ENCODE assay signal across 8 cellular contexts in genomic region chr11:8964324-8965320, GRCh38. TPM values are rescaled to one million over a fixed set of nuclear protein-coding genes. Genes with fewer than 3 reads are reported as not detected.
DNase-seq lines count a peak whose midpoint lies in the region; ATAC-seq and TF ChIP-seq lines count a peak whose summit lies in the region.

Gene TMEM9B, minus strand, starts transcription at chr11:8964442. Its CDS starts 129 bp downstream, at chr11:8964313.

- no peaks in the 10 kb centered on the region for H3K27me3 ChIP-seq in AG04450 (ENCODE audit: control insufficient read depth, insufficient read depth, low read length)
- H3K27me3 ChIP-seq in spleen (replicated peaks in 1 of 7) = no peaks in the 10 kb centered on the region

- TF ChIP-seq CTCF in AG04450 (IDR thresholded peaks at IDR 0.05; ENCODE audit: low read depth, low read length) (no peak), spleen (IDR thresholded peaks at IDR 0.05 in 8 of 11, conservative IDR thresholded peaks at IDR 0.05 in 3 of 11) (no peak)

- H3K9me3 ChIP-seq in AG04450 (ENCODE audit: control insufficient read depth, insufficient read depth, low read length) (no peaks in the 10 kb centered on the region; the same call in 1 of the 2 replicates), spleen (no peaks in the 10 kb centered on the region)

- peak; percentile 43 to 90 (median 51) for TF ChIP-seq POLR2A in spleen (IDR thresholded peaks at IDR 0.05)

- POLR2A ChIA-PET in AG04450 (lab: Yijun Ruan, JAX) = interaction anchor here (0.6 to 1.8 kb wide), 10 partner anchors 17 to 293 kb away, joined by 3 to 7 read pairs (median 4); partner anchors contain the start of gene NRIP3

- H3K4me3 ChIP-seq in AG04450 (ENCODE audit: low read depth, low read length) = peak within 1 kb of the TSS; percentile 93
- peak within 1 kb of the TSS; percentile 74 to 97 (median 82) for H3K4me3 ChIP-seq in spleen

- 0 to 2% (median 1%) methylated on average over 41 to 67 of the region's 67 CpGs for WGBS in spleen, 5 donors

- CTCF ChIA-PET in AG04450 (lab: Charles Lee) = interaction anchor here (0.7 to 1.5 kb wide), 4 partner anchors 22 to 173 kb away, joined by 3 to 9 read pairs (median 5); no protein-coding TSS in a partner anchor

- no peak for DNase-seq in AG04450 (ENCODE audit: low read depth, low spot score)
- DNase-seq in NCI-H2196 (lab: John Stamatoyannopoulos, UW; ENCODE audit: unreplicated experiment) = peak; percentile 90
- DNase-seq in activated CD4-positive, CD25-positive, alpha-beta regulatory T cell treated with anti-CD3 and anti-CD28 coated beads, Interleukin-2, amount 50 U/mL, for 16 hours (ENCODE audit: low read depth, low spot score) = peak; percentile 60
- DNase-seq in central memory CD4-positive, alpha-beta T cell = peak; percentile 74
- DNase-seq in inferior parietal cortex (ENCODE audit: extremely low spot score) = peak; percentile 87
- DNase-seq in spleen = peak; percentile 98

- H3K27ac ChIP-seq in AG04450 (ENCODE audit: low read depth, low read length) = peak within 1 kb of the TSS; percentile 89
- H3K27ac ChIP-seq in spleen = peak within 1 kb of the TSS; percentile 94 to 99 (median 97)

- intact Hi-C loops in spleen (cut with DNase I; ENCODE audit: low total_unique reads) = loop anchor here (5.0 to 10.0 kb wide), 2 partner anchors 52 to 280 kb away; partner anchors contain the start of genes AKIP1, RPL27A and TRIM66

- peaks cover 23 to 57% (median 43%) of the 10 kb centered on the region in 6 donors for H3K4me1 ChIP-seq in spleen

- peaks cover 0 to 24% (median 0%) of the 10 kb centered on the region in 6 donors for H3K36me3 ChIP-seq in spleen

- peak; percentile 66 for ATAC-seq in GM18861 (IDR thresholded peaks at IDR 0.05; ENCODE audit: unreplicated experiment)
- peak; percentile 84 for ATAC-seq in HG03095 (IDR thresholded peaks at IDR 0.05; ENCODE audit: unreplicated experiment)

RNA-seq across cellular contexts. Expression of gene TMEM9B, which starts in this region (rescaled TPM):
- polyA plus RNA-seq in AG04450 (2011; rRNA removed) (45.2 and 53.9 TPM in 2 replicates), spleen (10 to 100 TPM; 30.2 to 39.5 (median 34.2) TPM)
- 17.5 and 20.4 TPM in 2 replicates for polyA minus RNA-seq in AG04450 (2011; rRNA and poly(A)+ RNA removed)
- total RNA-seq in spleen = 10 to 100 TPM; 31.5 to 56.5 (median 46.0) TPM
